ENCODE assay signal across 16 cellular contexts in genomic region chr17:80949451-80950421, GRCh38. TPM values are rescaled to one million over a fixed set of nuclear protein-coding genes. Genes with fewer than 3 reads are reported as not detected.
DNase-seq lines count a peak whose midpoint lies in the region; ATAC-seq, FAIRE-seq and TF ChIP-seq lines count a peak whose summit lies in the region.
"Had no signal": no experiment of that assay in that cellular context is flagged by ENCODE, and none has a peak within 500 bp of the region (broad histone marks: within the 10 kb centered on the region; RNA-seq: fewer than 3 reads in every experiment).

No MANE protein-coding gene starts in this region.

- intact Hi-C loops in Panc1 (cut with micrococcal nuclease; ENCODE audit: unreplicated experiment), result no loop called here
- intact Hi-C loops in left cardiac atrium (cut with DNase I), result no loop called here

- no peak for TF ChIP-seq POLR2A in GM12892 (IDR thresholded peaks at IDR 0.05; ENCODE audit: low read depth, low read length)

- CTCF ChIA-PET in Panc1 (lab: Charles Lee), result no interaction called here

- H3K36me3 ChIP-seq in Panc1 (ENCODE audit: control insufficient read depth, insufficient read depth, low read length), result no peaks in the 10 kb centered on the region

- no peak for TF ChIP-seq CTCF in Panc1 (IDR thresholded peaks at IDR 0.05)

- in situ Hi-C loops in Panc1 (cut with HindIII; ENCODE audit: low pct_unique_long_range_greater_than_20kb, low sequenced_read_pairs), result no loop called here

- BruUV-seq in Panc1 (replicated peaks; lab: Mats Ljungman, UMichigan), result no TSS peak

- H3K27ac ChIP-seq in Panc1 (ENCODE audit: low read length), result no peak overlapping the region
- H3K27ac ChIP-seq: Peyer's patch, VCaP had no signal

- H3K4me3 ChIP-seq in Panc1 (ENCODE audit: low read depth in 2 of 2, low read length in 2 of 2), result no peak overlapping the region
- H3K4me3 ChIP-seq: Peyer's patch had no signal

- no peaks in the 10 kb centered on the region for H3K9me3 ChIP-seq in Panc1 (ENCODE audit: control insufficient read depth, insufficient read depth, low read depth, low read length)
- H3K9me3 ChIP-seq: Peyer's patch had no signal

- no peak for FAIRE-seq in GM12892 (lab: Jason Lieb, UNC)
- FAIRE-seq: bronchial epithelial cell had no signal

- no peaks in the 10 kb centered on the region for H3K4me1 ChIP-seq in Panc1 (ENCODE audit: control insufficient read depth, insufficient read depth, low read length)

- POLR2A ChIA-PET in Panc1 (lab: Charles Lee), result no interaction called here

- ATAC-seq in Panc1 (peak; percentile 48; the same call in 1 of the 2 replicates), left cardiac atrium (peak in 1 of 2 donors; percentile 24)
- ATAC-seq: activated naive CD4-positive, alpha-beta T cell treated with anti-CD3 and anti-CD28 coated beads, Interleukin-2, amount 50 U/mL, for 72 hours had no signal

- peak; percentile 5 for DNase-seq in GM12892 (ENCODE audit: insufficient read length)
- DNase-seq in Panc1 (ENCODE audit: low read depth, low spot score), result no peak
- DNase-seq in left cardiac atrium, result peak; percentile 13
- peak; percentile 17 for DNase-seq in retina
- DNase-seq in putamen (ENCODE audit: low spot score), result no peak
- no peak for DNase-seq in activated CD4-positive, alpha-beta T cell treated with anti-CD3 and anti-CD28 coated beads for 48 hours
- DNase-seq in hepatic stellate cell (ENCODE audit: low spot score), result no peak
- DNase-seq: C1 segment of cervical spinal cord; effector memory CD4-positive, alpha-beta T cell; GOT3; NCI-H1105 treated with DMSO at 0.1 percent for 48 hours; NCI-H446 had no signal

- H3K27me3 ChIP-seq in Panc1 (ENCODE audit: control insufficient read depth, insufficient read depth, low read length), result no peaks in the 10 kb centered on the region
- H3K27me3 ChIP-seq: Peyer's patch had no signal

RNA-seq across cellular contexts. Expression of gene CHMP6, which starts 41.9 kb away (rescaled TPM):
- polyA plus RNA-seq in GM12892 (2012; ENCODE audit: missing spikeins), result 11.9 TPM
- total RNA-seq in Panc1 (2021; ENCODE audit: unreplicated experiment) (43.7 TPM), left cardiac atrium (10 to 100 TPM; 17.4 to 19.1 TPM)
- polyA plus RNA-seq in Panc1 (2012; ENCODE audit: insufficient read length), result 39.1 TPM

Comparison
In these comparisons a context has a peak if more than half of its experiments do, and no peak if none do; other contexts are left out.
1. DNase-seq: peak in GM12892 (single experiment), left cardiac atrium (single experiment) and retina (single experiment); none in Panc1 (single experiment), putamen (single experiment), activated CD4-positive, alpha-beta T cell treated with anti-CD3 and anti-CD28 coated beads for 48 hours (single experiment) and hepatic stellate cell (single experiment).